9 cellular contexts compared by ENCODE assay signal in genomic region chrX:66163849-66164401, GRCh38. TPM values are rescaled to one million over a fixed set of nuclear protein-coding genes. Genes with fewer than 3 reads are reported as not detected.
DNase-seq lines count a peak whose midpoint lies in the region; ATAC-seq and TF ChIP-seq lines count a peak whose summit lies in the region.
"Had no signal": no experiment of that assay in that cellular context is flagged by ENCODE, and none has a peak within 500 bp of the region (broad histone marks: within the 10 kb centered on the region; RNA-seq: fewer than 3 reads in every experiment).

A gene with protein sequence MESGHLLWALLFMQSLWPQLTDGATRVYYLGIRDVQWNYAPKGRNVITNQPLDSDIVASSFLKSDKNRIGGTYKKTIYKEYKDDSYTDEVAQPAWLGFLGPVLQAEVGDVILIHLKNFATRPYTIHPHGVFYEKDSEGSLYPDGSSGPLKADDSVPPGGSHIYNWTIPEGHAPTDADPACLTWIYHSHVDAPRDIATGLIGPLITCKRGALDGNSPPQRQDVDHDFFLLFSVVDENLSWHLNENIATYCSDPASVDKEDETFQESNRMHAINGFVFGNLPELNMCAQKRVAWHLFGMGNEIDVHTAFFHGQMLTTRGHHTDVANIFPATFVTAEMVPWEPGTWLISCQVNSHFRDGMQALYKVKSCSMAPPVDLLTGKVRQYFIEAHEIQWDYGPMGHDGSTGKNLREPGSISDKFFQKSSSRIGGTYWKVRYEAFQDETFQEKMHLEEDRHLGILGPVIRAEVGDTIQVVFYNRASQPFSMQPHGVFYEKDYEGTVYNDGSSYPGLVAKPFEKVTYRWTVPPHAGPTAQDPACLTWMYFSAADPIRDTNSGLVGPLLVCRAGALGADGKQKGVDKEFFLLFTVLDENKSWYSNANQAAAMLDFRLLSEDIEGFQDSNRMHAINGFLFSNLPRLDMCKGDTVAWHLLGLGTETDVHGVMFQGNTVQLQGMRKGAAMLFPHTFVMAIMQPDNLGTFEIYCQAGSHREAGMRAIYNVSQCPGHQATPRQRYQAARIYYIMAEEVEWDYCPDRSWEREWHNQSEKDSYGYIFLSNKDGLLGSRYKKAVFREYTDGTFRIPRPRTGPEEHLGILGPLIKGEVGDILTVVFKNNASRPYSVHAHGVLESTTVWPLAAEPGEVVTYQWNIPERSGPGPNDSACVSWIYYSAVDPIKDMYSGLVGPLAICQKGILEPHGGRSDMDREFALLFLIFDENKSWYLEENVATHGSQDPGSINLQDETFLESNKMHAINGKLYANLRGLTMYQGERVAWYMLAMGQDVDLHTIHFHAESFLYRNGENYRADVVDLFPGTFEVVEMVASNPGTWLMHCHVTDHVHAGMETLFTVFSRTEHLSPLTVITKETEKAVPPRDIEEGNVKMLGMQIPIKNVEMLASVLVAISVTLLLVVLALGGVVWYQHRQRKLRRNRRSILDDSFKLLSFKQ (plus strand): TSS chrX:66164247. CDS start chrX:66170571, 6,324 bp downstream.

- no peak for TF ChIP-seq POLR2A in ovary (IDR thresholded peaks at IDR 0.05)

- POLR2A ChIA-PET in GM10248 (lab: Yijun Ruan, JAX): no interaction called here

- DNase-seq in GM10248 (ENCODE audit: extremely low spot score) (peak; percentile 14), fibroblast of lung (ENCODE audit: low read depth in 2 of 2) (peak; percentile 52 to 57), ovary (peak in 4 of 5 donors; percentile 10 to 37 (median 20)), RKO (ENCODE audit: low spot score) (no peak), NCI-H69 (lab: John Stamatoyannopoulos, UW) (no peak), NCI-H1048 (lab: John Stamatoyannopoulos, UW) (no peak)

- H3K4me3 ChIP-seq in fibroblast of lung (replicated peaks in 1 of 4; ENCODE audit: control extremely low read depth in 1 of 4, insufficient read depth in 1 of 4, low read depth in 3 of 4, low read length in 4 of 4): peak within 1 kb of the TSS in 2 of 4 experiments; percentile 59 to 63
- peak within 1 kb of the TSS; percentile 21 for H3K4me3 ChIP-seq in ovary
- H3K4me3 ChIP-seq: SK-N-MC had no signal

- H3K27me3 ChIP-seq in fibroblast of lung (ENCODE audit: control insufficient read depth, insufficient read depth, low read length): no peaks in the 10 kb centered on the region
- no peaks in the 10 kb centered on the region for H3K27me3 ChIP-seq in ovary

- H3K9ac ChIP-seq in fibroblast of lung (ENCODE audit: insufficient read depth, low read length): no peak within 1 kb of the TSS

- H3K79me2 ChIP-seq in fibroblast of lung (ENCODE audit: control insufficient read depth, insufficient read depth, low read length): no peaks in the 10 kb centered on the region

- no peaks in the 10 kb centered on the region for H4K20me1 ChIP-seq in fibroblast of lung (ENCODE audit: control insufficient read depth, extremely low read depth, insufficient read depth, low read length)

- H3K36me3 Mint-ChIP-seq in activated T-helper 17 cell treated with anti-CD3 and anti-CD28 coated beads, Interleukin-2, amount 50 U/mL, for 72 hours (ENCODE audit: low read depth): no peaks in the 10 kb centered on the region

- H3K9me3 ChIP-seq in fibroblast of lung (ENCODE audit: control insufficient read depth, insufficient read depth, low read depth, low read length) (no peaks in the 10 kb centered on the region), ovary (no peaks in the 10 kb centered on the region)

- H3K36me3 ChIP-seq in fibroblast of lung (ENCODE audit: control insufficient read depth, insufficient read depth, low read length) (no peaks in the 10 kb centered on the region), ovary (no peaks in the 10 kb centered on the region)

- peak; percentile 54 for ATAC-seq in HG03354 (IDR thresholded peaks at IDR 0.05; ENCODE audit: poor library complexity, severe bottlenecking, unreplicated experiment)
- no peak for ATAC-seq in activated T-helper 17 cell treated with anti-CD3 and anti-CD28 coated beads, Interleukin-2, amount 50 U/mL, for 72 hours (replicated peaks)

- TF ChIP-seq CTCF in GM10248 (IDR thresholded peaks at IDR 0.05; ENCODE audit: control extremely low read depth, extremely low read depth, low read depth, missing control alignments) (no peak), fibroblast of lung (conservative IDR thresholded peaks at IDR 0.05 in 1 of 2, IDR thresholded peaks at IDR 0.05 in 1 of 2; ENCODE audit: low read depth in 1 of 2, low read length in 2 of 2) (no peak), ovary (IDR thresholded peaks at IDR 0.05) (no peak)

- H3K4me3 Mint-ChIP-seq in activated T-helper 17 cell treated with anti-CD3 and anti-CD28 coated beads, Interleukin-2, amount 50 U/mL, for 72 hours: no peak within 1 kb of the TSS

- H3K4me2 ChIP-seq in fibroblast of lung (ENCODE audit: extremely low read depth, insufficient read depth, low read length): no peak within 1 kb of the TSS

- H3K27me3 Mint-ChIP-seq in activated T-helper 17 cell treated with anti-CD3 and anti-CD28 coated beads, Interleukin-2, amount 50 U/mL, for 72 hours: no peaks in the 10 kb centered on the region

- intact Hi-C loops in ovary (cut with DNase I): no loop called here

- H3K4me1 ChIP-seq in fibroblast of lung (ENCODE audit: control insufficient read depth, extremely low read depth, insufficient read depth, low read length) (no peaks in the 10 kb centered on the region), ovary (ENCODE audit: insufficient read depth) (no peaks in the 10 kb centered on the region)

- WGBS in ovary, 3 donors: 38 to 48% (median 39%) methylated on average over 3 of the region's 3 CpGs

- H3K27ac Mint-ChIP-seq in activated T-helper 17 cell treated with anti-CD3 and anti-CD28 coated beads, Interleukin-2, amount 50 U/mL, for 72 hours: no peak within 1 kb of the TSS

- H3K27ac ChIP-seq in fibroblast of lung (ENCODE audit: insufficient read depth, low read length): no peak within 1 kb of the TSS
- no peak within 1 kb of the TSS for H3K27ac ChIP-seq in ovary
- H3K27ac ChIP-seq: SK-N-MC had no signal

- CTCF ChIA-PET in GM10248 (lab: Yijun Ruan, JAX): interaction anchor here (0.9 to 1.7 kb wide), 2 partner anchors 16 to 117 kb away, joined by 4 to 5 read pairs; no protein-coding TSS in a partner anchor

- no peak for TF ChIP-seq EP300 in ovary (IDR thresholded peaks at IDR 0.05)

- H3K9me3 Mint-ChIP-seq in activated T-helper 17 cell treated with anti-CD3 and anti-CD28 coated beads, Interleukin-2, amount 50 U/mL, for 72 hours: no peaks in the 10 kb centered on the region

- no peaks in the 10 kb centered on the region for H3K4me1 Mint-ChIP-seq in activated T-helper 17 cell treated with anti-CD3 and anti-CD28 coated beads, Interleukin-2, amount 50 U/mL, for 72 hours

- H2AFZ ChIP-seq in fibroblast of lung (ENCODE audit: low read length): no peak within 1 kb of the TSS

RNA-seq across cellular contexts. Expression of the gene that starts here (rescaled TPM):
- 28.9 and 43.1 TPM in 2 replicates for total RNA-seq in fibroblast of lung
- polyA plus RNA-seq in fibroblast of lung: 4.9 and 12.4 TPM in 2 replicates
- polyA plus RNA-seq in fibroblast of lung (2012): 4.0 and 10.7 TPM in 2 replicates
- 5.8 and 8.9 TPM in 2 replicates for polyA minus RNA-seq in fibroblast of lung (ENCODE audit: low replicate concordance)
- 10 to 100 TPM; 17.1 to 37.4 (median 21.0) TPM for total RNA-seq in ovary
- polyA plus RNA-seq in ovary: 10 to 100 TPM; 19.0 to 56.9 TPM
- not detected for total RNA-seq in activated T-helper 17 cell treated with anti-CD3 and anti-CD28 coated beads, Interleukin-2, amount 50 U/mL, for 72 hours

Comparison
In these comparisons a context has a peak if more than half of its experiments do, and no peak if none do; other contexts are left out.
1. RNA of the gene that starts here (total RNA-seq): 28.9 to 43.1 TPM in fibroblast of lung and 17.1 to 37.4 TPM in ovary; not detected in activated T-helper 17 cell treated with anti-CD3 and anti-CD28 coated beads, Interleukin-2, amount 50 U/mL, for 72 hours; every median in the first group is over 10 times any median in the second.
2. DNase-seq: peak in GM10248 (single experiment), fibroblast of lung (2 of 2) and ovary (4 of 5); none in RKO (single experiment), NCI-H69 (single experiment) and NCI-H1048 (single experiment).